ENCODE assay signal across 14 cellular contexts in genomic region chr10:104246981-104247380, GRCh38. TPM values are rescaled to one million over a fixed set of nuclear protein-coding genes. Genes with fewer than 3 reads are reported as not detected.
DNase-seq lines count a peak whose midpoint lies in the region; ATAC-seq and TF ChIP-seq lines count a peak whose summit lies in the region.
"Had no signal": no experiment of that assay in that cellular context is flagged by ENCODE, and none has a peak within 500 bp of the region (broad histone marks: within the 10 kb centered on the region; RNA-seq: fewer than 3 reads in every experiment).

No MANE protein-coding gene starts in this region.

- no peak overlapping the region for H3K4me3 Mint-ChIP-seq in glutamatergic neuron (ENCODE audit: unreplicated experiment)
- H3K4me3 Mint-ChIP-seq: brain, WTC11 had no signal

- H3K4me1 ChIP-seq in DND-41 (ENCODE audit: insufficient read depth, low read length) (no peaks in the 10 kb centered on the region), left lung (peaks cover 0 to 13% of the 10 kb centered on the region in 2 donors)

- no peak overlapping the region for H2AFZ ChIP-seq in DND-41 (ENCODE audit: low read depth, low read length)

- intact Hi-C loops in left lung (cut with DNase I) (no loop called here), head of caudate nucleus (cut with DNase I) (no loop called here)

- H3K4me3 ChIP-seq in DND-41 (ENCODE audit: low read depth in 1 of 2, low read length in 2 of 2) (no peak overlapping the region), left lung (peak overlapping the region in 1 of 2 donors; percentile 13)
- H3K4me3 ChIP-seq: HAP-1, Peyer's patch, skin epidermis had no signal

- H4K20me1 ChIP-seq in DND-41 (ENCODE audit: insufficient read depth, low read length), result no peaks in the 10 kb centered on the region

- no peaks in the 10 kb centered on the region for H3K36me3 ChIP-seq in DND-41 (ENCODE audit: insufficient read depth, low read length)
- H3K36me3 ChIP-seq in left lung, result no peaks in the 10 kb centered on the region
- H3K36me3 ChIP-seq: HAP-1, Peyer's patch had no signal

- no peaks in the 10 kb centered on the region for H3K27me3 Mint-ChIP-seq in glutamatergic neuron (ENCODE audit: unreplicated experiment)

- 0 out of 3 replicates have a peak, but pooled peaks have one; percentile 15 for ATAC-seq in DND-41 (ENCODE audit: insufficient read depth, low read depth)
- peak; percentile 90 for ATAC-seq in left lung
- ATAC-seq: WTC11 had no signal

- H3K9me3 ChIP-seq in DND-41 (ENCODE audit: insufficient read depth, low read length, severe bottlenecking) (peaks cover 7% of the 10 kb centered on the region), left lung (no peaks in the 10 kb centered on the region)

- no peak overlapping the region for H3K27ac ChIP-seq in DND-41 (ENCODE audit: low read length)
- peak overlapping the region; percentile 46 to 86 for H3K27ac ChIP-seq in left lung
- H3K27ac ChIP-seq: Peyer's patch had no signal

- DNase-seq in DND-41 (no peak), HS-5 (ENCODE audit: low read depth) (peak; percentile 36), amniotic epithelial cell (ENCODE audit: low read depth) (peak; percentile 27), left lung (no peak), NCI-H510A (lab: John Stamatoyannopoulos, UW) (no peak), head of caudate nucleus (no peak), glutamatergic neuron (no peak)
- DNase-seq: DMS79, NCI-H1694, Peyer's patch had no signal

- no peak overlapping the region for H3K9ac ChIP-seq in DND-41 (ENCODE audit: low read depth, low read length)

- no peaks in the 10 kb centered on the region for H3K4me1 Mint-ChIP-seq in glutamatergic neuron (ENCODE audit: low read depth, unreplicated experiment)
- H3K4me1 Mint-ChIP-seq: brain had no signal

- H3K36me3 Mint-ChIP-seq in glutamatergic neuron (ENCODE audit: unreplicated experiment), result peaks cover 8% of the 10 kb centered on the region
- H3K36me3 Mint-ChIP-seq: brain had no signal

- TF ChIP-seq CTCF in DND-41 (IDR thresholded peaks at IDR 0.05; ENCODE audit: borderline replicate concordance, extremely low read depth, low read length, poor library complexity, severe bottlenecking) (no peak), left lung (IDR thresholded peaks at IDR 0.05) (no peak), glutamatergic neuron (IDR thresholded peaks at IDR 0.05; ENCODE audit: partially characterized antibody, unreplicated experiment) (no peak)

- H3K9me3 Mint-ChIP-seq in glutamatergic neuron (ENCODE audit: unreplicated experiment), result peaks cover 2% of the 10 kb centered on the region

- no peak overlapping the region for H3K27ac Mint-ChIP-seq in glutamatergic neuron (ENCODE audit: unreplicated experiment)
- H3K27ac Mint-ChIP-seq: brain, WTC11 had no signal

- H3K79me2 ChIP-seq in DND-41 (ENCODE audit: insufficient read depth, low read length), result no peaks in the 10 kb centered on the region

- no peak overlapping the region for H3K4me2 ChIP-seq in DND-41 (ENCODE audit: insufficient read depth, low read length)

- H3K27me3 ChIP-seq in DND-41 (ENCODE audit: insufficient read depth, low read length, poor library complexity) (no peaks in the 10 kb centered on the region), left lung (no peaks in the 10 kb centered on the region)
- H3K27me3 ChIP-seq: Peyer's patch had no signal

RNA-seq across cellular contexts. Expression of gene GSTO1, which starts 7.7 kb away (rescaled TPM):
- 100 to 1,000 TPM; 106 to 157 TPM for total RNA-seq in left lung
- total RNA-seq in glutamatergic neuron (ENCODE audit: unreplicated experiment), result 26.8 TPM

RNA-seq across cellular contexts. Expression of gene CFAP43, which starts 14.8 kb away (rescaled TPM):
- 1 to 10 TPM in 1 of 2 donors, under 1 TPM in 1; 0.70 to 7.4 TPM for total RNA-seq in left lung
- 0.44 TPM for total RNA-seq in glutamatergic neuron (ENCODE audit: unreplicated experiment)

RNA-seq across cellular contexts. Expression of gene GSTO2, which starts 22.0 kb away (rescaled TPM):
- total RNA-seq in left lung, result 10 to 100 TPM in 1 of 2 donors, 1 to 10 TPM in 1; 9.5 to 13.4 TPM
- total RNA-seq in glutamatergic neuron (ENCODE audit: unreplicated experiment), result 2.0 TPM

Comparison
In these comparisons a context has a peak if more than half of its experiments do, and no peak if none do; other contexts are left out.
1. DNase-seq: peak in HS-5 (single experiment) and amniotic epithelial cell (single experiment); none in DND-41 (single experiment), left lung (0 of 2), NCI-H510A (single experiment), head of caudate nucleus (0 of 42) and glutamatergic neuron (single experiment).